In the genomic region with DNA sequence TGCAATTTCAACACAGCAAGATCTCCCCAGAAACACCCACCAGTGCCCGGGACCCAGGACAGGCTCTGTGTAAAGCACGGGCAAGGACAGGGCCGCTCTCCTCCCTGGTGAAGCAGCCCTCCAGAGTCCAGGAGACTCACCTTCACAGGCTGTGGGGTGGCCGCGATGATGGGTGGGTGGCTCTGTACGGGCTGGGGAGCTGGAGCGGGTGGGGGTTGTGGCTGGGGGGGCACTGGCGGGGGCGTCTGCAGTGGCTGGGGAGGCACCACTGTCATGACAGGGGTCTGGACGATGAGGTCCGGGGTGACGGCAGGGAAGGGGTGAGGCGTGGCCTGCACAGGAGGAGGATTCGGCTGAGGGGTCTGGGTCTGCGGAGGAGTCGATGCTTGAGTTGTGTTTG, we compare ENCODE assay signal across 13 cellular contexts. TPM values are rescaled to one million over a fixed set of nuclear protein-coding genes. Genes with fewer than 3 reads are reported as not detected.
A peak's percentile ranks its signal among the peaks of the same experiment; 100 is the strongest.
DNase-seq lines count a peak whose midpoint lies in the region; ATAC-seq, FAIRE-seq and TF ChIP-seq lines count a peak whose summit lies in the region.
"Had no signal": no experiment of that assay in that cellular context is flagged by ENCODE, and none has a peak within 500 bp of the region (broad histone marks: within the 10 kb centered on the region; RNA-seq: fewer than 3 reads in every experiment).

No MANE protein-coding gene starts in this region.

- H3K4me1 Mint-ChIP-seq in activated naive CD4-positive, alpha-beta T cell treated with anti-CD3 and anti-CD28 coated beads for 36 hours (ENCODE audit: low read depth) = peaks cover 10% of the 10 kb centered on the region

- peaks cover 30% of the 10 kb centered on the region for H3K36me3 Mint-ChIP-seq in activated naive CD4-positive, alpha-beta T cell treated with anti-CD3 and anti-CD28 coated beads for 36 hours (ENCODE audit: low read depth)

- H3K79me2 ChIP-seq in endothelial cell of umbilical vein (ENCODE audit: control insufficient read depth, insufficient read depth, low read length) = peaks cover 64% of the 10 kb centered on the region

- ATAC-seq in GM21515 (IDR thresholded peaks at IDR 0.05; ENCODE audit: unreplicated experiment) (no peak), GM18858 (IDR thresholded peaks at IDR 0.05; ENCODE audit: unreplicated experiment) (no peak)

- POLR2A ChIA-PET in endothelial cell of umbilical vein (lab: Charles Lee) = no interaction called here

- H3K9ac ChIP-seq in endothelial cell of umbilical vein (replicated peaks; ENCODE audit: extremely low read depth, insufficient read depth, low read length) = no peak overlapping the region

- H3K27me3 Mint-ChIP-seq in activated naive CD4-positive, alpha-beta T cell treated with anti-CD3 and anti-CD28 coated beads for 36 hours (ENCODE audit: low read depth) = no peaks in the 10 kb centered on the region
- H3K27me3 Mint-ChIP-seq: activated naive CD4-positive, alpha-beta T cell treated with anti-CD3 and anti-CD28 coated beads, Interleukin-2, amount 50 U/mL, for 24 hours; memory B cell had no signal

- H4K20me1 ChIP-seq in endothelial cell of umbilical vein (replicated peaks; ENCODE audit: control insufficient read depth, extremely low read depth, insufficient read depth, low read length) = peaks cover 4% of the 10 kb centered on the region

- H3K27ac ChIP-seq in endothelial cell of umbilical vein (ENCODE audit: insufficient read depth, low read depth, low read length) (peak overlapping the region; percentile 12), ovary (peak overlapping the region; percentile 38 to 66), transverse colon (peak overlapping the region; percentile 65 to 88 (median 72))

- BruUV-seq in endothelial cell of umbilical vein (replicated peaks; lab: Mats Ljungman, UMichigan) = no TSS peak

- H3K36me3 ChIP-seq in endothelial cell of umbilical vein (ENCODE audit: control insufficient read depth in 2 of 2, extremely low read depth in 1 of 2, insufficient read depth in 2 of 2, low read length in 2 of 2) (peaks cover 0 to 42% of the 10 kb centered on the region in 2 experiments), ovary (no peaks in the 10 kb centered on the region), transverse colon (peaks cover 0 to 36% (median 10%) of the 10 kb centered on the region in 4 donors)

- no peak for DNase-seq in activated naive CD4-positive, alpha-beta T cell treated with anti-CD3 and anti-CD28 coated beads for 36 hours
- no peak for DNase-seq in activated naive CD4-positive, alpha-beta T cell treated with anti-CD3 and anti-CD28 coated beads, Interleukin-2, amount 50 U/mL, for 16 hours
- no peak for DNase-seq in endothelial cell of umbilical vein (ENCODE audit: low read depth, low spot score)
- DNase-seq in ovary = no peak
- no peak for DNase-seq in transverse colon
- DNase-seq in HuH-7 (ENCODE audit: low spot score) = no peak
- DNase-seq: activated CD4-positive, alpha-beta T cell treated with anti-CD3 and anti-CD28 coated beads, Interleukin-2, amount 50 U/mL, for 4 hours; NCI-H2107; SW 1271 had no signal

- no peak overlapping the region for H3K4me3 Mint-ChIP-seq in activated naive CD4-positive, alpha-beta T cell treated with anti-CD3 and anti-CD28 coated beads for 36 hours
- H3K4me3 Mint-ChIP-seq: activated naive CD4-positive, alpha-beta T cell treated with anti-CD3 and anti-CD28 coated beads, Interleukin-2, amount 50 U/mL, for 24 hours; memory B cell had no signal

- H3K9me3 Mint-ChIP-seq in activated naive CD4-positive, alpha-beta T cell treated with anti-CD3 and anti-CD28 coated beads for 36 hours = no peaks in the 10 kb centered on the region
- H3K9me3 Mint-ChIP-seq: activated naive CD4-positive, alpha-beta T cell treated with anti-CD3 and anti-CD28 coated beads, Interleukin-2, amount 50 U/mL, for 24 hours; memory B cell had no signal

- peak overlapping the region; percentile 59 for H3K27ac Mint-ChIP-seq in activated naive CD4-positive, alpha-beta T cell treated with anti-CD3 and anti-CD28 coated beads for 36 hours
- H3K27ac Mint-ChIP-seq: activated naive CD4-positive, alpha-beta T cell treated with anti-CD3 and anti-CD28 coated beads, Interleukin-2, amount 50 U/mL, for 24 hours; memory B cell had no signal

- dilution Hi-C loops in endothelial cell of umbilical vein (cut with MboI; ENCODE audit: extremely low pct_ligation_motif_present, low sequenced_read_pairs) = no loop called here

- H3K27me3 ChIP-seq in endothelial cell of umbilical vein (ENCODE audit: control insufficient read depth in 2 of 2, insufficient read depth in 2 of 2, low read length in 2 of 2) (no peaks in the 10 kb centered on the region), ovary (no peaks in the 10 kb centered on the region), transverse colon (no peaks in the 10 kb centered on the region)

- H3K4me3 ChIP-seq in endothelial cell of umbilical vein (replicated peaks in 1 of 3; ENCODE audit: insufficient read depth in 1 of 3, low read depth in 1 of 3, low read length in 3 of 3) (no peak overlapping the region), ovary (no peak overlapping the region), transverse colon (no peak overlapping the region)

- no peak overlapping the region for H3K4me2 ChIP-seq in endothelial cell of umbilical vein (ENCODE audit: insufficient read depth, low read length)

- TF ChIP-seq POLR2A in endothelial cell of umbilical vein (IDR thresholded peaks at IDR 0.05; ENCODE audit: low read depth, low read length) = no peak
- no peak for TF ChIP-seq POLR2A in ovary (IDR thresholded peaks at IDR 0.05)
- no peak for TF ChIP-seq POLR2A in transverse colon (IDR thresholded peaks at IDR 0.05)

- TF ChIP-seq EP300 in ovary (IDR thresholded peaks at IDR 0.05) (no peak), transverse colon (IDR thresholded peaks at IDR 0.05; ENCODE audit: low read depth) (no peak)

- H3K4me1 ChIP-seq in endothelial cell of umbilical vein (ENCODE audit: control insufficient read depth, extremely low read depth, insufficient read depth, low read length) = peaks cover 11% of the 10 kb centered on the region
- H3K4me1 ChIP-seq in ovary (ENCODE audit: insufficient read depth) = peaks cover 21% of the 10 kb centered on the region
- peaks cover 23 to 62% (median 44%) of the 10 kb centered on the region in 4 donors for H3K4me1 ChIP-seq in transverse colon

- in situ Hi-C loops in transverse colon (cut with MboI; ENCODE audit: low pct_ligation_motif_present in 1 of 4, low pct_unique_long_range_greater_than_20kb in 1 of 4, low sequenced_read_pairs in 3 of 4) = loop anchor here in 2 of 4 donors (10.0 to 25.0 kb wide), 2 partner anchors 172 to 290 kb away; a partner anchor contains a TSS

- CTCF ChIA-PET in activated naive CD4-positive, alpha-beta T cell treated with anti-CD3 and anti-CD28 coated beads for 36 hours (lab: Charles Lee) = interaction anchor here (0.6 to 0.8 kb wide), 2 partner anchors 111 to 290 kb away, joined by 3 read pairs; no protein-coding TSS in a partner anchor
- CTCF ChIA-PET in endothelial cell of umbilical vein (lab: Charles Lee) = interaction anchor here (0.8 to 2.9 kb wide), 7 partner anchors 14 to 154 kb away, joined by 3 to 15 read pairs (median 4); a partner anchor contains a TSS

- TF ChIP-seq CTCF in endothelial cell of umbilical vein (IDR thresholded peaks at IDR 0.05; ENCODE audit: extremely low read depth in 1 of 2, insufficient read depth in 1 of 2, low read depth in 1 of 2, low read length in 2 of 2) (no peak), ovary (IDR thresholded peaks at IDR 0.05) (no peak), transverse colon (IDR thresholded peaks at IDR 0.05) (no peak)

- no peaks in the 10 kb centered on the region for H3K9me3 ChIP-seq in endothelial cell of umbilical vein (replicated peaks; ENCODE audit: control insufficient read depth, insufficient read depth, low read length)
- H3K9me3 ChIP-seq in ovary = no peaks in the 10 kb centered on the region
- no peaks in the 10 kb centered on the region for H3K9me3 ChIP-seq in transverse colon

- H3K9me1 ChIP-seq in endothelial cell of umbilical vein (replicated peaks; ENCODE audit: control insufficient read depth, extremely low read depth, insufficient read depth, low read length) = no peaks in the 10 kb centered on the region

- no peak overlapping the region for H2AFZ ChIP-seq in endothelial cell of umbilical vein (ENCODE audit: low read depth, low read length)

- intact Hi-C loops in activated naive CD4-positive, alpha-beta T cell treated with anti-CD3 and anti-CD28 coated beads for 36 hours (cut with micrococcal nuclease) = no loop called here
- intact Hi-C loops in endothelial cell of umbilical vein (cut with micrococcal nuclease) = no loop called here
- intact Hi-C loops in ovary (cut with DNase I) = loop anchor here in 2 of 4 donors (5.0 to 10.0 kb wide), 3 partner anchors 60 to 300 kb away; no protein-coding TSS in a partner anchor
- intact Hi-C loops in transverse colon (cut with DNase I; ENCODE audit: low total_unique reads) = loop anchor here (2.0 kb wide), 1 partner anchor 36 kb away; no protein-coding TSS in a partner anchor

- FAIRE-seq in endothelial cell of umbilical vein (lab: Jason Lieb, UNC) = no peak

- WGBS in ovary, 3 donors = 55 to 68% (median 57%) methylated on average over 15 to 16 of the region's 16 CpGs
- WGBS in transverse colon (ENCODE audit: low coverage in 1 of 2), 2 donors = 83% methylated on average over 10 of the region's 16 CpGs; no CpG with 5 or more reads in 1 of the 2 donors

TF ChIP-seq in endothelial cell of umbilical vein, 7 proteins besides CTCF, POLR2A, EP300 and RAD21 (continues in another document):
- TF ChIP-seq GATA2 (IDR thresholded peaks at IDR 0.05; ENCODE audit: insufficient read depth, insufficient read length, low read depth, low read length) (no peak), EZH2 (IDR thresholded peaks at IDR 0.05; ENCODE audit: borderline replicate concordance, low read depth, low read length, severe bottlenecking) (no peak), POLR2AphosphoS5 (IDR thresholded peaks at IDR 0.05; ENCODE audit: insufficient read depth, low read depth, low read length) (no peak)
- TF ChIP-seq, protein P1, sequence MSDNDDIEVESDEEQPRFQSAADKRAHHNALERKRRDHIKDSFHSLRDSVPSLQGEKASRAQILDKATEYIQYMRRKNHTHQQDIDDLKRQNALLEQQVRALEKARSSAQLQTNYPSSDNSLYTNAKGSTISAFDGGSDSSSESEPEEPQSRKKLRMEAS (IDR thresholded peaks at IDR 0.05; ENCODE audit: insufficient read depth, insufficient read length) = no peak

RNA-seq across cellular contexts. Expression of a gene that starts 33.0 kb away (rescaled TPM):
- total RNA-seq in activated naive CD4-positive, alpha-beta T cell treated with anti-CD3 and anti-CD28 coated beads for 36 hours = not detected
- total RNA-seq in endothelial cell of umbilical vein (0.55 and 0.58 TPM in 2 replicates), ovary (under 1 TPM in 6 of 7 donors, not detected in 1; 0.24 to 0.89 (median 0.49) TPM), transverse colon (not detected)
- polyA plus RNA-seq in endothelial cell of umbilical vein (0.56 and 0.70 TPM in 2 replicates), ovary (under 1 TPM; 0.30 to 0.67 TPM)
- 0.21 and 0.22 TPM in 2 replicates for polyA plus RNA-seq in endothelial cell of umbilical vein (2011; cell fraction: cytosol; rRNA removed)
- polyA plus RNA-seq in endothelial cell of umbilical vein (2011; cell fraction: nucleus; rRNA removed) = 1.0 and 1.3 TPM in 2 replicates
- polyA plus RNA-seq in endothelial cell of umbilical vein (2012) = 0.22 TPM in 1 of 2 replicates, not detected in the other
- 0.57 and 0.63 TPM in 2 replicates for polyA minus RNA-seq in endothelial cell of umbilical vein
- not detected for polyA minus RNA-seq in endothelial cell of umbilical vein (2011; cell fraction: cytosol; rRNA and poly(A)+ RNA removed)
- polyA minus RNA-seq in endothelial cell of umbilical vein (2011; cell fraction: nucleus; rRNA and poly(A)+ RNA removed) = 0.87 and 1.2 TPM in 2 replicates

Comparison
In these comparisons a context has a peak if more than half of its experiments do, and no peak if none do; other contexts are left out.
1. H3K27ac ChIP-seq: peak in every context shown above with its lines; median percentile 72 in transverse colon; 52 in ovary; 12 in endothelial cell of umbilical vein.